ENCODE assay signal across 17 cellular contexts in genomic region chr2:1685078-1685956, GRCh38. TPM values are rescaled to one million over a fixed set of nuclear protein-coding genes. Genes with fewer than 3 reads are reported as not detected.
A peak's percentile ranks its signal among the peaks of the same experiment; 100 is the strongest.
DNase-seq lines count a peak whose midpoint lies in the region; ATAC-seq, FAIRE-seq and TF ChIP-seq lines count a peak whose summit lies in the region.
"Had no signal": no experiment of that assay in that cellular context is flagged by ENCODE, and none has a peak within 500 bp of the region (broad histone marks: within the 10 kb centered on the region; RNA-seq: fewer than 3 reads in every experiment).

No MANE protein-coding gene starts in this region.

- H3K9me3 ChIP-seq in RWPE2 (ENCODE audit: severe bottlenecking): no peaks in the 10 kb centered on the region
- H3K9me3 ChIP-seq in keratinocyte (ENCODE audit: control insufficient read depth, low read depth, low read length): no peaks in the 10 kb centered on the region
- H3K9me3 ChIP-seq in skeletal muscle satellite cell (replicated peaks; ENCODE audit: low read length): no peaks in the 10 kb centered on the region
- H3K9me3 ChIP-seq: colonic mucosa, uterus had no signal

- H3K4me3 Mint-ChIP-seq in HFFc6: peak overlapping the region; percentile 36; the same call in 1 of the 2 replicates
- no peak overlapping the region for H3K4me3 Mint-ChIP-seq in Calu3 (ENCODE audit: low read depth, unreplicated experiment)
- H3K4me3 Mint-ChIP-seq: activated naive CD4-positive, alpha-beta T cell treated with anti-CD3 and anti-CD28 coated beads for 36 hours; stimulated activated naive CD8-positive, alpha-beta T cell treated with anti-CD3 and anti-CD28 coated beads, Interleukin-15, amount 100 ng/mL, for 72 hours had no signal

- DNase-seq in HFFc6: no peak
- no peak for DNase-seq in RWPE2 (ENCODE audit: low spot score)
- DNase-seq in keratinocyte (ENCODE audit: low read depth, low spot score): no peak
- DNase-seq in NCI-H2227 treated with DMSO at 0.1 percent for 48 hours (lab: John Stamatoyannopoulos, UW): no peak
- no peak for DNase-seq in Calu3
- DNase-seq: activated CD4-positive, alpha-beta T cell treated with anti-CD3 and anti-CD28 coated beads, Interleukin-2, amount 50 U/mL, for 1 hour; activated naive CD4-positive, alpha-beta T cell treated with anti-CD3 and anti-CD28 coated beads for 36 hours; colonic mucosa; NCI-H1436; NCI-H2171; occipital lobe; stimulated activated naive CD8-positive, alpha-beta T cell treated with anti-CD3 and anti-CD28 coated beads, Interleukin-15, amount 100 ng/mL, for 72 hours; uterus had no signal

- peaks cover 48% of the 10 kb centered on the region for H3K4me1 Mint-ChIP-seq in HFFc6 (ENCODE audit: low read depth)
- no peaks in the 10 kb centered on the region for H3K4me1 Mint-ChIP-seq in Calu3 (ENCODE audit: low read depth, unreplicated experiment)
- H3K4me1 Mint-ChIP-seq: stimulated activated naive CD8-positive, alpha-beta T cell treated with anti-CD3 and anti-CD28 coated beads, Interleukin-15, amount 100 ng/mL, for 72 hours had no signal

- no peaks in the 10 kb centered on the region for H3K9me1 ChIP-seq in keratinocyte (ENCODE audit: control insufficient read depth, extremely low read depth, insufficient read depth, low read length)

- peak; percentile 5 for FAIRE-seq in keratinocyte (lab: Jason Lieb, UNC)
- FAIRE-seq: GM12892, RCC 7860 had no signal

- H3K4me3 ChIP-seq in RWPE2 (ENCODE audit: severe bottlenecking) (no peak overlapping the region), keratinocyte (ENCODE audit: control insufficient read depth in 2 of 3, extremely low read depth in 1 of 3, insufficient read depth in 2 of 3, low read depth in 1 of 3, low read length in 3 of 3) (no peak overlapping the region), skeletal muscle satellite cell (ENCODE audit: low read length) (no peak overlapping the region)
- H3K4me3 ChIP-seq: colonic mucosa, uterus had no signal

- TF ChIP-seq CTCF in HFFc6 (IDR thresholded peaks at IDR 0.05) (no peak), RWPE2 (IDR thresholded peaks at IDR 0.05; ENCODE audit: poor library complexity, severe bottlenecking) (no peak), keratinocyte (optimal IDR thresholded peaks at IDR 0.05 in 1 of 3, IDR thresholded peaks at IDR 0.05 in 1 of 3, conservative IDR thresholded peaks at IDR 0.05 in 1 of 3; ENCODE audit: extremely low read depth in 1 of 3, insufficient read depth in 2 of 3, low read length in 3 of 3) (no peak), Calu3 (IDR thresholded peaks at IDR 0.05; ENCODE audit: unreplicated experiment) (no peak)

- no peak overlapping the region for H3K4me2 ChIP-seq in keratinocyte (ENCODE audit: control insufficient read depth, extremely low read depth, insufficient read depth, low read depth, low read length)
- H3K4me2 ChIP-seq in skeletal muscle satellite cell (ENCODE audit: low read length): peak overlapping the region; percentile 55

- peak overlapping the region; percentile 83 for H3K27ac ChIP-seq in RWPE2 (ENCODE audit: poor library complexity, severe bottlenecking)
- no peak overlapping the region for H3K27ac ChIP-seq in keratinocyte (ENCODE audit: control insufficient read depth, insufficient read depth, low read length)
- H3K27ac ChIP-seq: colonic mucosa, uterus had no signal

- no peak for ATAC-seq in RWPE2 (ENCODE audit: low read depth)
- no peak for ATAC-seq in GM19397 (IDR thresholded peaks at IDR 0.05; ENCODE audit: unreplicated experiment)
- ATAC-seq: stimulated activated naive CD8-positive, alpha-beta T cell treated with anti-CD3 and anti-CD28 coated beads, Interleukin-15, amount 100 ng/mL, for 72 hours had no signal

- H3K9me3 Mint-ChIP-seq in HFFc6 (no peaks in the 10 kb centered on the region), Calu3 (ENCODE audit: low read depth, unreplicated experiment) (peaks cover 9% of the 10 kb centered on the region)
- H3K9me3 Mint-ChIP-seq: activated naive CD4-positive, alpha-beta T cell treated with anti-CD3 and anti-CD28 coated beads for 36 hours; stimulated activated naive CD8-positive, alpha-beta T cell treated with anti-CD3 and anti-CD28 coated beads, Interleukin-15, amount 100 ng/mL, for 72 hours had no signal

- H3K27me3 Mint-ChIP-seq in HFFc6 (ENCODE audit: insufficient read depth) (peaks cover 3% of the 10 kb centered on the region; the same call in 1 of the 2 replicates), Calu3 (ENCODE audit: unreplicated experiment) (no peaks in the 10 kb centered on the region)
- H3K27me3 Mint-ChIP-seq: stimulated activated naive CD8-positive, alpha-beta T cell treated with anti-CD3 and anti-CD28 coated beads, Interleukin-15, amount 100 ng/mL, for 72 hours had no signal

- H2AFZ ChIP-seq in keratinocyte (ENCODE audit: control insufficient read depth, low read length): no peak overlapping the region

- peaks cover 68% of the 10 kb centered on the region for H3K36me3 ChIP-seq in RWPE2 (ENCODE audit: low read depth)
- H3K36me3 ChIP-seq in keratinocyte (ENCODE audit: control insufficient read depth in 2 of 2, extremely low read depth in 1 of 2, insufficient read depth in 2 of 2, low read length in 2 of 2): peaks cover 7 to 8% of the 10 kb centered on the region in 2 experiments
- H3K36me3 ChIP-seq in skeletal muscle satellite cell (ENCODE audit: insufficient read depth, low read length): peaks cover 61% of the 10 kb centered on the region
- H3K36me3 ChIP-seq: colonic mucosa, uterus had no signal

- no peaks in the 10 kb centered on the region for H3K79me2 ChIP-seq in keratinocyte (ENCODE audit: control insufficient read depth, insufficient read depth, low read length)

- dilution Hi-C loops in keratinocyte (cut with MboI; ENCODE audit: extremely low pct_ligation_motif_present, low sequenced_read_pairs): no loop called here

- H3K27me3 ChIP-seq in RWPE2 (ENCODE audit: insufficient read depth, poor library complexity, severe bottlenecking) (no peaks in the 10 kb centered on the region), keratinocyte (ENCODE audit: control insufficient read depth, extremely low read depth, insufficient read depth, low read length) (no peaks in the 10 kb centered on the region), skeletal muscle satellite cell (ENCODE audit: control insufficient read depth, insufficient read depth, low read length) (no peaks in the 10 kb centered on the region)
- H3K27me3 ChIP-seq: colonic mucosa, uterus had no signal

- peaks cover 43% of the 10 kb centered on the region for H3K36me3 Mint-ChIP-seq in HFFc6 (ENCODE audit: low read depth)
- no peaks in the 10 kb centered on the region for H3K36me3 Mint-ChIP-seq in Calu3 (ENCODE audit: insufficient read depth, unreplicated experiment)

- H3K4me1 ChIP-seq in RWPE2 (ENCODE audit: insufficient read depth, poor library complexity, severe bottlenecking): peaks cover 21% of the 10 kb centered on the region
- peaks cover 9% of the 10 kb centered on the region for H3K4me1 ChIP-seq in keratinocyte (ENCODE audit: control insufficient read depth, extremely low read depth, insufficient read depth, low read length)
- peaks cover 39% of the 10 kb centered on the region for H3K4me1 ChIP-seq in skeletal muscle satellite cell (ENCODE audit: control insufficient read depth, insufficient read depth, low read length)
- H3K4me1 ChIP-seq: colonic mucosa, uterus had no signal

- H3K9ac ChIP-seq in keratinocyte (ENCODE audit: control insufficient read depth, extremely low read depth, insufficient read depth, low read length) (no peak overlapping the region), skeletal muscle satellite cell (ENCODE audit: low read depth, low read length) (peak overlapping the region; percentile 82)

- BruUV-seq in Calu3 (replicated peaks; lab: Mats Ljungman, UMichigan): no TSS peak

- intact Hi-C loops in Calu3 (cut with micrococcal nuclease; ENCODE audit: unreplicated experiment): no loop called here

- H3K27ac Mint-ChIP-seq in HFFc6 (peak overlapping the region; percentile 88), Calu3 (ENCODE audit: unreplicated experiment) (no peak overlapping the region)
- H3K27ac Mint-ChIP-seq: activated naive CD4-positive, alpha-beta T cell treated with anti-CD3 and anti-CD28 coated beads for 36 hours; stimulated activated naive CD8-positive, alpha-beta T cell treated with anti-CD3 and anti-CD28 coated beads, Interleukin-15, amount 100 ng/mL, for 72 hours had no signal

- CTCF ChIA-PET in Calu3 (lab: Charles Lee): no interaction called here

- no peaks in the 10 kb centered on the region for H4K20me1 ChIP-seq in keratinocyte (ENCODE audit: control insufficient read depth, extremely low read depth, insufficient read depth, low read length)

RNA-seq across cellular contexts. Expression of gene PXDN, which starts 59.0 kb away (rescaled TPM):
- 100 to 1,000 TPM; 283 to 403 (median 323) TPM for total RNA-seq in HFFc6 (2021; fragmentation: NEBNext Ultra II Directional; extraction: Animal tissue kit (Norgen Biotek cat#: 25700))
- 28.3 to 87.9 TPM (median 36.7 TPM) in 3 replicates for polyA plus RNA-seq in keratinocyte
- polyA plus RNA-seq in keratinocyte (2011; ENCODE audit: low read depth): 14.0 TPM
- 27.1 and 32.4 TPM in 2 replicates for polyA plus RNA-seq in keratinocyte (2011; cell fraction: cytosol; rRNA removed)
- polyA plus RNA-seq in keratinocyte (2011; cell fraction: nucleus; rRNA removed): 126 and 141 TPM in 2 replicates
- polyA plus RNA-seq in keratinocyte (2012; ENCODE audit: low replicate concordance): 7.5 and 94.4 TPM in 2 replicates
- 45.0 to 180 TPM (median 60.7 TPM) in 3 replicates for polyA minus RNA-seq in keratinocyte
- 67.7 TPM for polyA minus RNA-seq in keratinocyte (2011; cell fraction: cytosol; rRNA and poly(A)+ RNA removed)
- 173 and 221 TPM in 2 replicates for polyA minus RNA-seq in keratinocyte (2011; cell fraction: nucleus; rRNA and poly(A)+ RNA removed)
- 159 and 194 TPM in 2 replicates for total RNA-seq in skeletal muscle satellite cell (2012; rRNA removed)
- not detected in 2 replicates for total RNA-seq in Calu3 (2022)

Comparison
In these comparisons a context has a peak if more than half of its experiments do, and no peak if none do; other contexts are left out.
1. RNA of gene PXDN, which starts 59.0 kb away (total RNA-seq): 283 to 403 TPM in HFFc6; not detected in Calu3; every median in the first group is over 100 times any median in the second.